20 cellular contexts compared by ENCODE assay signal in the genomic region with DNA sequence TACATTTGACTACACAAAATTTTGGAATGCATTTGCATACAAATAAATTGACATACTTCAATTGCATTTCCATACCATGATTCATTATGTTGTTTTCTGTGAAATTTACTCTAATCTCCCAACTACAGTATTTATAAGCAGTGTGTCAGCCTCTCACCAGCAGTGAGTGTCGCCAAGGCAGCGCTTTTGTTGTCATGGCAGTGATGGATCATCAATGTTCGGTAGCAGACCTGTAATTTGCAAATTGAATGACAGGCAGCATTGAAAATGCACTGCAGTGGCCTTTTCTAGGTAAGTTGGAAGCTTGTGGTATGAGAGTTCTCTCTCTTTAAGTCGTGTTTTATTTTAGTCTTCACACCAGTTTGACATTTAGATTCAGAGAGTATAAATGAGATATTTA.
DNase-seq lines count a peak whose midpoint lies in the region; ATAC-seq lines count a peak whose summit lies in the region.
"Had no signal": no experiment of that assay in that cellular context is flagged by ENCODE, and none has a peak within 500 bp of the region (broad histone marks: within the 10 kb centered on the region; RNA-seq: fewer than 3 reads in every experiment).

No MANE protein-coding gene starts in this region.

- no peaks in the 10 kb centered on the region for H3K27me3 Mint-ChIP-seq in T-helper 2 cell treated with Interferon-gamma antibody and Interleukin-4, amounts not matched to agents 5 μg/mL and 100 μg/mL, for 36 hours (ENCODE audit: low read depth)

- H2BK120ac ChIP-seq in mesendoderm (ENCODE audit: low read depth, low read length), result no peak overlapping the region

- no peak overlapping the region for H3K18ac ChIP-seq in mesendoderm (ENCODE audit: low read length)

- H3K36me3 Mint-ChIP-seq in T-helper 2 cell treated with Interferon-gamma antibody and Interleukin-4, amounts not matched to agents 5 μg/mL and 100 μg/mL, for 36 hours (ENCODE audit: low read depth), result no peaks in the 10 kb centered on the region
- H3K36me3 Mint-ChIP-seq: CD14-positive monocyte had no signal

- H2BK15ac ChIP-seq in mesendoderm (replicated peaks; ENCODE audit: low read depth), result no peak overlapping the region

- no peaks in the 10 kb centered on the region for H3K4me1 ChIP-seq in mesendoderm (ENCODE audit: control insufficient read depth, low read depth, low read length)
- H3K4me1 ChIP-seq: HAP-1, SJCRH30 had no signal

- no peak overlapping the region for H3K27ac ChIP-seq in mesendoderm (ENCODE audit: low read depth, low read length)
- H3K27ac ChIP-seq: 22Rv1, GM23248, SJCRH30 had no signal

- no peak overlapping the region for H4K5ac ChIP-seq in mesendoderm (ENCODE audit: low read length)

- H3K4me3 Mint-ChIP-seq in T-helper 2 cell treated with Interferon-gamma antibody and Interleukin-4, amounts not matched to agents 5 μg/mL and 100 μg/mL, for 36 hours, result no peak overlapping the region
- H3K4me3 Mint-ChIP-seq: CD14-positive monocyte; T-helper 1 cell treated with Interleukin-12 subunit alpha and Interleukin-12 subunit beta and Interleukin-4 antibody, amounts not matched to agents 30 μg/mL and 1 μg/mL, for 36 hours had no signal

- no peaks in the 10 kb centered on the region for H3K79me1 ChIP-seq in mesendoderm (ENCODE audit: low read length)

- no peak overlapping the region for H3K4me2 ChIP-seq in mesendoderm (ENCODE audit: low read length)

- H3K79me2 ChIP-seq in mesendoderm (ENCODE audit: control insufficient read depth, insufficient read depth, low read length), result no peaks in the 10 kb centered on the region

- peaks cover 12% of the 10 kb centered on the region for H3K9me3 Mint-ChIP-seq in T-helper 2 cell treated with Interferon-gamma antibody and Interleukin-4, amounts not matched to agents 5 μg/mL and 100 μg/mL, for 36 hours
- H3K9me3 Mint-ChIP-seq: T-helper 1 cell treated with Interleukin-12 subunit alpha and Interleukin-12 subunit beta and Interleukin-4 antibody, amounts not matched to agents 30 μg/mL and 1 μg/mL, for 36 hours had no signal

- H4K8ac ChIP-seq in mesendoderm (ENCODE audit: low read depth, low read length), result no peak overlapping the region

- H3K4me3 ChIP-seq in mesendoderm (ENCODE audit: low read length), result no peak overlapping the region
- H3K4me3 ChIP-seq: GM23248, HAP-1, SJCRH30 had no signal

- no peak overlapping the region for H3K56ac ChIP-seq in mesendoderm (ENCODE audit: low read length)

- no peaks in the 10 kb centered on the region for H3K27me3 ChIP-seq in mesendoderm (ENCODE audit: insufficient read depth, low read length, poor library complexity)
- H3K27me3 ChIP-seq: SJCRH30 had no signal

- H3K9ac ChIP-seq in mesendoderm (ENCODE audit: low read length), result no peak overlapping the region
- H3K9ac ChIP-seq: GM23248 had no signal

- ATAC-seq in GM19328 (IDR thresholded peaks at IDR 0.05; ENCODE audit: unreplicated experiment), result no peak
- ATAC-seq: Panc1 had no signal

- H3K27ac Mint-ChIP-seq in T-helper 2 cell treated with Interferon-gamma antibody and Interleukin-4, amounts not matched to agents 5 μg/mL and 100 μg/mL, for 36 hours, result no peak overlapping the region
- H3K27ac Mint-ChIP-seq: CD14-positive monocyte; T-helper 1 cell treated with Interleukin-12 subunit alpha and Interleukin-12 subunit beta and Interleukin-4 antibody, amounts not matched to agents 30 μg/mL and 1 μg/mL, for 36 hours had no signal

- H2AK5ac ChIP-seq in mesendoderm (ENCODE audit: low read length), result no peak overlapping the region

- no peaks in the 10 kb centered on the region for H3K36me3 ChIP-seq in mesendoderm (ENCODE audit: control insufficient read depth, insufficient read depth, low read length)
- H3K36me3 ChIP-seq: HAP-1, SJCRH30 had no signal

- H3K23ac ChIP-seq in mesendoderm (ENCODE audit: low read length), result no peak overlapping the region

- H3K4ac ChIP-seq in mesendoderm (ENCODE audit: low read depth, low read length), result no peak overlapping the region

- WGBS in mesendoderm (ENCODE audit: extremely low coverage, insufficient coverage, low lambda C conversion rate), result no CpG with 5 or more reads among the region's 4 CpGs

- no peak overlapping the region for H2BK5ac ChIP-seq in mesendoderm (ENCODE audit: low read length)

- H3K4me1 Mint-ChIP-seq in T-helper 2 cell treated with Interferon-gamma antibody and Interleukin-4, amounts not matched to agents 5 μg/mL and 100 μg/mL, for 36 hours (ENCODE audit: low read depth), result no peaks in the 10 kb centered on the region
- H3K4me1 Mint-ChIP-seq: CD14-positive monocyte had no signal

- DNase-seq in NCI-H146 (lab: John Stamatoyannopoulos, UW) (peak; percentile 3), NCI-H146 treated with DMSO at 0.1 percent for 48 hours (lab: John Stamatoyannopoulos, UW; ENCODE audit: unreplicated experiment) (no peak), NCI-H1105 treated with DMSO at 0.1 percent for 48 hours (lab: John Stamatoyannopoulos, UW) (peak; percentile 53), NCI-H345 (lab: John Stamatoyannopoulos, UW) (peak; percentile 58), mesendoderm (peak; percentile 8), activated gamma-delta T cell treated with Interleukin-2 at 50 U/mL for 16 hours (no peak)
- no peak for DNase-seq in T-helper 2 cell treated with Interferon-gamma antibody and Interleukin-4, amounts not matched to agents 5 μg/mL and 100 μg/mL, for 36 hours (ENCODE audit: low spot score)
- DNase-seq: AML-193, DMS 273 treated with DMSO at 0.1 percent for 48 hours, DND-41, GM23248, NCI-H1092 treated with DMSO at 0.1 percent for 48 hours, NCI-H2107, SJCRH30 had no signal

Comparison
In these comparisons a context has a peak if more than half of its experiments do, and no peak if none do; other contexts are left out.
1. DNase-seq: peak in NCI-H146 (single experiment), NCI-H1105 treated with DMSO at 0.1 percent for 48 hours (single experiment), NCI-H345 (single experiment) and mesendoderm (single experiment); none in NCI-H146 treated with DMSO at 0.1 percent for 48 hours (single experiment), T-helper 2 cell treated with Interferon-gamma antibody and Interleukin-4, amounts not matched to agents 5 μg/mL and 100 μg/mL, for 36 hours (single experiment) and activated gamma-delta T cell treated with Interleukin-2 at 50 U/mL for 16 hours (single experiment).